32 cellular contexts compared by ENCODE assay signal in genomic region chr1:118249641-118250040, GRCh38.
"Had no signal": no experiment of that assay in that cellular context is flagged by ENCODE, and none has a peak within 500 bp of the region (broad histone marks: within the 10 kb centered on the region; RNA-seq: fewer than 3 reads in every experiment).

No MANE protein-coding gene starts in this region.

- H3K27ac ChIP-seq: brain microvascular endothelial cell, cardiac muscle cell, Peyer's patch had no signal

- H3K4me1 ChIP-seq: Peyer's patch had no signal

- H3K36me3 Mint-ChIP-seq: activated naive CD8-positive, alpha-beta T cell treated with anti-CD3 and anti-CD28 coated beads for 36 hours had no signal

- H3K4me1 Mint-ChIP-seq: activated CD4-positive, alpha-beta T cell treated with anti-CD3 and anti-CD28 coated beads, Interleukin-2, amount 10 ng/mL, durations not matched to agents 24 days and 14 days; activated naive CD8-positive, alpha-beta T cell treated with anti-CD3 and anti-CD28 coated beads for 36 hours; activated T-helper 17 cell treated with anti-CD3 and anti-CD28 coated beads, Interleukin-2, amount 50 U/mL, for 72 hours; central memory CD8-positive, alpha-beta T cell had no signal

- H3K27me3 Mint-ChIP-seq: activated CD4-positive, alpha-beta T cell treated with anti-CD3 and anti-CD28 coated beads, Interleukin-2, amount 10 ng/mL, durations not matched to agents 24 days and 14 days had no signal

- H3K27ac Mint-ChIP-seq: activated CD4-positive, alpha-beta T cell treated with anti-CD3 and anti-CD28 coated beads, Interleukin-2, amount 10 ng/mL, durations not matched to agents 24 days and 14 days; activated CD8-positive, alpha-beta T cell treated with anti-CD3 and anti-CD28 coated beads for 36 hours; activated naive CD8-positive, alpha-beta T cell treated with anti-CD3 and anti-CD28 coated beads for 36 hours; activated T-cell treated with anti-CD3 and anti-CD28 coated beads, Interleukin-2, amount 50 U/mL, for 72 hours; activated T-helper 17 cell treated with anti-CD3 and anti-CD28 coated beads, Interleukin-2, amount 50 U/mL, for 72 hours had no signal

- H3K4me3 Mint-ChIP-seq: activated CD4-positive, alpha-beta T cell treated with anti-CD3 and anti-CD28 coated beads, Interleukin-2, amount 10 ng/mL, durations not matched to agents 24 days and 14 days; activated CD8-positive, alpha-beta T cell treated with anti-CD3 and anti-CD28 coated beads for 36 hours; activated naive CD8-positive, alpha-beta T cell treated with anti-CD3 and anti-CD28 coated beads for 36 hours; activated T-cell treated with anti-CD3 and anti-CD28 coated beads, Interleukin-2, amount 50 U/mL, for 72 hours; activated T-helper 17 cell treated with anti-CD3 and anti-CD28 coated beads, Interleukin-2, amount 50 U/mL, for 72 hours; central memory CD8-positive, alpha-beta T cell had no signal

- H3K9me3 Mint-ChIP-seq: activated CD4-positive, alpha-beta T cell treated with anti-CD3 and anti-CD28 coated beads, Interleukin-2, amount 10 ng/mL, durations not matched to agents 24 days and 14 days; activated CD8-positive, alpha-beta T cell treated with anti-CD3 and anti-CD28 coated beads for 36 hours; activated naive CD8-positive, alpha-beta T cell treated with anti-CD3 and anti-CD28 coated beads for 36 hours had no signal

- ATAC-seq: activated CD8-positive, alpha-beta T cell treated with anti-CD3 and anti-CD28 coated beads for 36 hours; activated T-cell treated with anti-CD3 and anti-CD28 coated beads, Interleukin-2, amount 50 U/mL, for 72 hours; activated T-helper 17 cell treated with anti-CD3 and anti-CD28 coated beads, Interleukin-2, amount 50 U/mL, for 72 hours; PC-3 had no signal

- H3K36me3 ChIP-seq: brain microvascular endothelial cell, cardiac muscle cell, Peyer's patch had no signal

- H3K27me3 ChIP-seq: brain microvascular endothelial cell, cardiac muscle cell, Peyer's patch had no signal

- H3K9me3 ChIP-seq: Peyer's patch had no signal

- H3K4me3 ChIP-seq: cardiac muscle cell, Peyer's patch had no signal

- DNase-seq: activated CD4-positive, alpha-beta T cell treated with anti-CD3 and anti-CD28 coated beads, Interleukin-2, amount 10 ng/mL, durations not matched to agents 24 days and 14 days; activated CD4-positive, alpha-beta T cell treated with anti-CD3 and anti-CD28 coated beads, Interleukin-2, amount 50 U/mL, for 4 hours; activated CD8-positive, alpha-beta T cell treated with anti-CD3 and anti-CD28 coated beads for 36 hours; activated effector memory CD4-positive, alpha-beta T cell treated with anti-CD3 and anti-CD28 coated beads, Interleukin-2, amount 50 U/mL, for 16 hours; activated naive CD4-positive, alpha-beta T cell; activated naive CD4-positive, alpha-beta T cell treated with anti-CD3 and anti-CD28 coated beads, Interleukin-2, amount 50 U/mL, for 16 hours; activated naive CD8-positive, alpha-beta T cell treated with anti-CD3 and anti-CD28 coated beads for 36 hours; activated T-cell treated with anti-CD3 and anti-CD28 coated beads, Interleukin-2, amount 50 U/mL, for 1 hour; activated T-cell treated with anti-CD3 and anti-CD28 coated beads, Interleukin-2, amount 50 U/mL, for 72 hours; amniotic stem cell; aorta; brain microvascular endothelial cell; Karpas-422; NCI-H1105; NCI-H1417 treated with DMSO at 0.1 percent for 48 hours; NCI-H187 treated with DMSO at 0.1 percent for 48 hours; NCI-H2081 treated with DMSO at 0.1 percent for 48 hours; NCI-H226; NCI-H446 treated with DMSO at 0.1 percent for 48 hours; NCI-H524; NK-92 treated with Interleukin-12 subunit alpha and Interleukin-12 subunit beta, amount 100 ng/mL, for 24 hours; PC-3; Peyer's patch; RPMI8226; SIG-M5; SW 1271; T-helper 1 cell; T-helper 2 cell; T1000 had no signal
